13 cellular contexts compared by ENCODE assay signal in the genomic region with DNA sequence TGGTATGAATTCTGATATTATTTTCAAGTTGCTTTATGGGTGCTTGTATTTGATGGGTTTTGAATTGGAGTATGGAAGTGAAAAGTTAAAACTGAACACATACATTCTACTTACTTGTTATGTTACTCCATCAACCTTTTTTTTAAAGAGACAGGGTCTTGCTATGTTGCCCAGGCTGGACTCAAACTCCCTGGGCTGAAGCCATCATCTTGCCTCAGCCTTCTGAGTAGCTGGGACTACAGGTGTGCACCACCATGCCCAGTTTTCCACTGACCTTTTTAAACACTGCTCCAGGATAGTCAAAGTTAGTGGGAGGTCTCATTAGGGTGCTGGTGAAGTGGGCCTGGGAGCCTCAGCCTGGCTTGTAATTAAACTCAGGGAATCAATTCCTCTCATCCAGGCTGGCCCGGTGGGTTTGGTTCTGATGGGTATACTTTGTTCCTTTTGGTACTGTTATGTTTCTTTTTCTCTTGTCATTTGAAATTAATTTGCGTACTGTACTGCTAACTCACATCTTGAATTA.
DNase-seq lines count a peak whose midpoint lies in the region; ATAC-seq and TF ChIP-seq lines count a peak whose summit lies in the region.
"Had no signal": no experiment of that assay in that cellular context is flagged by ENCODE, and none has a peak within 500 bp of the region (broad histone marks: within the 10 kb centered on the region; RNA-seq: fewer than 3 reads in every experiment).

No MANE protein-coding gene starts in this region.

- H3K4me1 ChIP-seq in BLaER1 treated with 17β-estradiol and CSF1 and Interleukin-3, amounts not matched to agents 10 nM and 100 nM = peaks cover 54 to 72% (median 60%) of the 10 kb centered on the region in 10 experiments
- H3K4me1 ChIP-seq in naive thymus-derived CD4-positive, alpha-beta T cell (ENCODE audit: control insufficient read depth in 2 of 2, insufficient read depth in 2 of 2, low read length in 2 of 2) = peaks cover 45 to 82% of the 10 kb centered on the region in 2 donors

- intact Hi-C loops in activated T-helper 1 cell treated with anti-CD3 and anti-CD28 coated beads, Interleukin-12 subunit alpha, Interleukin-12 subunit beta, Interleukin-2, Interleukin-4 antibody, amounts not matched to agents 30 ng/mL and 10 ng/mL and 1 ng/mL, durations not matched to agents 14 hours and 24 hours and 36 hours (cut with micrococcal nuclease) = loop anchor here (2.0 to 10.0 kb wide), 7 partner anchors 59 to 1849 kb away; a partner anchor contains a TSS
- intact Hi-C loops in naive thymus-derived CD4-positive, alpha-beta T cell (cut with micrococcal nuclease) = loop anchor here (2.0 to 10.0 kb wide), 11 partner anchors 17 to 1751 kb away; a partner anchor contains a TSS

- peak overlapping the region; percentile 66 to 85 (median 73); a peak in 21 of 22 replicates for H3K4me2 ChIP-seq in BLaER1 treated with 17β-estradiol and CSF1 and Interleukin-3, amounts not matched to agents 10 nM and 100 nM

- H3K9me3 Mint-ChIP-seq in activated T-helper 1 cell treated with anti-CD3 and anti-CD28 coated beads, Interleukin-12 subunit alpha, Interleukin-12 subunit beta, Interleukin-2, Interleukin-4 antibody, amounts not matched to agents 30 ng/mL and 10 ng/mL and 1 ng/mL, durations not matched to agents 14 hours and 24 hours and 36 hours = no peaks in the 10 kb centered on the region
- H3K9me3 Mint-ChIP-seq in naive thymus-derived CD4-positive, alpha-beta T cell = peaks cover 0 to 5% (median 0%) of the 10 kb centered on the region in 11 donors

- CTCF ChIA-PET in naive thymus-derived CD4-positive, alpha-beta T cell (lab: Charles Lee) = interaction anchor here (2.2 to 3.3 kb wide), 2 partner anchors 68 to 70 kb away, joined by 10 to 13 read pairs; a partner anchor contains a TSS

- H3K4me3 Mint-ChIP-seq in activated T-helper 1 cell treated with anti-CD3 and anti-CD28 coated beads, Interleukin-12 subunit alpha, Interleukin-12 subunit beta, Interleukin-2, Interleukin-4 antibody, amounts not matched to agents 30 ng/mL and 10 ng/mL and 1 ng/mL, durations not matched to agents 14 hours and 24 hours and 36 hours = no peak overlapping the region
- peak overlapping the region; percentile 8 to 87 (median 82) for H3K4me3 Mint-ChIP-seq in naive thymus-derived CD4-positive, alpha-beta T cell

- H3K27me3 ChIP-seq in BLaER1 treated with 17β-estradiol and CSF1 and Interleukin-3, amounts not matched to agents 10 nM and 100 nM = peaks cover 0 to 5% (median 0%) of the 10 kb centered on the region in 11 experiments; a peak in 1 of 22 replicates
- no peaks in the 10 kb centered on the region for H3K27me3 ChIP-seq in naive thymus-derived CD4-positive, alpha-beta T cell (ENCODE audit: control insufficient read depth in 2 of 2, insufficient read depth in 2 of 2, low read length in 2 of 2)
- H3K27me3 ChIP-seq: thyroid gland had no signal

- peaks cover 3% of the 10 kb centered on the region for H3K27me3 Mint-ChIP-seq in activated T-helper 1 cell treated with anti-CD3 and anti-CD28 coated beads, Interleukin-12 subunit alpha, Interleukin-12 subunit beta, Interleukin-2, Interleukin-4 antibody, amounts not matched to agents 30 ng/mL and 10 ng/mL and 1 ng/mL, durations not matched to agents 14 hours and 24 hours and 36 hours (ENCODE audit: insufficient read depth)
- H3K27me3 Mint-ChIP-seq in naive thymus-derived CD4-positive, alpha-beta T cell = peaks cover 0 to 9% (median 0%) of the 10 kb centered on the region in 5 donors

- peaks cover 77 to 100% (median 98%) of the 10 kb centered on the region in 11 experiments for H4K20me1 ChIP-seq in BLaER1 treated with 17β-estradiol and CSF1 and Interleukin-3, amounts not matched to agents 10 nM and 100 nM

- no peak for ATAC-seq in naive thymus-derived CD4-positive, alpha-beta T cell
- no peak for ATAC-seq in HG02678 (IDR thresholded peaks at IDR 0.05; ENCODE audit: unreplicated experiment)
- ATAC-seq in HG03095 (IDR thresholded peaks at IDR 0.05; ENCODE audit: unreplicated experiment) = no peak
- ATAC-seq in GM18868 (IDR thresholded peaks at IDR 0.05; ENCODE audit: unreplicated experiment) = no peak
- no peak for ATAC-seq in GM19397 (IDR thresholded peaks at IDR 0.05; ENCODE audit: unreplicated experiment)

- H3K27ac ChIP-seq in BLaER1 treated with 17β-estradiol and CSF1 and Interleukin-3, amounts not matched to agents 10 nM and 100 nM = peak overlapping the region in 3 of 11 experiments; percentile 28 to 55 (median 33); a peak in 2 of 22 replicates
- peak overlapping the region; percentile 54 for H3K27ac ChIP-seq in naive thymus-derived CD4-positive, alpha-beta T cell (ENCODE audit: low read depth, low read length)

- no peak overlapping the region; a peak in 1 of 22 replicates for H3K9ac ChIP-seq in BLaER1 treated with 17β-estradiol and CSF1 and Interleukin-3, amounts not matched to agents 10 nM and 100 nM

- peaks cover 14% of the 10 kb centered on the region for H3K36me3 Mint-ChIP-seq in activated T-helper 1 cell treated with anti-CD3 and anti-CD28 coated beads, Interleukin-12 subunit alpha, Interleukin-12 subunit beta, Interleukin-2, Interleukin-4 antibody, amounts not matched to agents 30 ng/mL and 10 ng/mL and 1 ng/mL, durations not matched to agents 14 hours and 24 hours and 36 hours (ENCODE audit: low read depth)
- peaks cover 0 to 25% (median 0%) of the 10 kb centered on the region in 5 donors for H3K36me3 Mint-ChIP-seq in naive thymus-derived CD4-positive, alpha-beta T cell

- H3K4me1 Mint-ChIP-seq in activated T-helper 1 cell treated with anti-CD3 and anti-CD28 coated beads, Interleukin-12 subunit alpha, Interleukin-12 subunit beta, Interleukin-2, Interleukin-4 antibody, amounts not matched to agents 30 ng/mL and 10 ng/mL and 1 ng/mL, durations not matched to agents 14 hours and 24 hours and 36 hours (ENCODE audit: low read depth) = peaks cover 86% of the 10 kb centered on the region
- peaks cover 68 to 95% (median 91%) of the 10 kb centered on the region in 7 donors for H3K4me1 Mint-ChIP-seq in naive thymus-derived CD4-positive, alpha-beta T cell

- POLR2A ChIA-PET in naive thymus-derived CD4-positive, alpha-beta T cell (lab: Charles Lee) = interaction anchor here (1.1 kb wide), 1 partner anchor 9 kb away, joined by 4 read pairs; no protein-coding TSS in a partner anchor

- no peak overlapping the region for H3K4me3 ChIP-seq in BLaER1 treated with 17β-estradiol and CSF1 and Interleukin-3, amounts not matched to agents 10 nM and 100 nM
- H3K4me3 ChIP-seq in GM12865 (ENCODE audit: low read depth, low read length) = peak overlapping the region; percentile 13
- H3K4me3 ChIP-seq in naive thymus-derived CD4-positive, alpha-beta T cell (ENCODE audit: low read length) = peak overlapping the region; percentile 5
- H3K4me3 ChIP-seq: mucosa of descending colon, thyroid gland had no signal

- no peaks in the 10 kb centered on the region for H3K9me3 ChIP-seq in BLaER1 treated with 17β-estradiol and CSF1 and Interleukin-3, amounts not matched to agents 10 nM and 100 nM (replicated peaks in 1 of 11)
- H3K9me3 ChIP-seq in naive thymus-derived CD4-positive, alpha-beta T cell (ENCODE audit: control insufficient read depth in 2 of 3, low read length in 3 of 3) = no peaks in the 10 kb centered on the region
- H3K9me3 ChIP-seq: mucosa of descending colon, thyroid gland had no signal

- H3K36me3 ChIP-seq in BLaER1 treated with 17β-estradiol and CSF1 and Interleukin-3, amounts not matched to agents 10 nM and 100 nM = peaks cover 0 to 19% (median 0%) of the 10 kb centered on the region in 11 experiments; a peak in 6 of 22 replicates
- no peaks in the 10 kb centered on the region for H3K36me3 ChIP-seq in naive thymus-derived CD4-positive, alpha-beta T cell (ENCODE audit: control insufficient read depth in 2 of 3, insufficient read depth in 3 of 3, low read length in 3 of 3)
- H3K36me3 ChIP-seq: thyroid gland had no signal

- no peak for TF ChIP-seq CTCF in GM12865 (IDR thresholded peaks at IDR 0.05; ENCODE audit: insufficient read depth, low read depth, low read length, missing control alignments)

- peak; percentile 18 for DNase-seq in GM12865 (ENCODE audit: low read depth)
- DNase-seq in activated T-helper 1 cell treated with anti-CD3 and anti-CD28 coated beads, Interleukin-12 subunit alpha, Interleukin-12 subunit beta, Interleukin-2, Interleukin-4 antibody, amounts not matched to agents 30 ng/mL and 10 ng/mL and 1 ng/mL, durations not matched to agents 14 hours and 24 hours and 36 hours (ENCODE audit: low spot score) = no peak
- DNase-seq in naive thymus-derived CD4-positive, alpha-beta T cell = no peak
- DNase-seq: central memory CD4-positive, alpha-beta T cell; DND-41; mucosa of descending colon; Right ventricle myocardium superior; thyroid gland had no signal

- H3K27ac Mint-ChIP-seq in activated T-helper 1 cell treated with anti-CD3 and anti-CD28 coated beads, Interleukin-12 subunit alpha, Interleukin-12 subunit beta, Interleukin-2, Interleukin-4 antibody, amounts not matched to agents 30 ng/mL and 10 ng/mL and 1 ng/mL, durations not matched to agents 14 hours and 24 hours and 36 hours = peak overlapping the region; percentile 91
- peak overlapping the region; percentile 88 to 94 (median 91) for H3K27ac Mint-ChIP-seq in naive thymus-derived CD4-positive, alpha-beta T cell

Comparison
In these comparisons a context has a peak if more than half of its experiments do, and no peak if none do; other contexts are left out.
1. H3K4me3 ChIP-seq: peak in GM12865 (single experiment) and naive thymus-derived CD4-positive, alpha-beta T cell (single experiment); none in BLaER1 treated with 17β-estradiol and CSF1 and Interleukin-3, amounts not matched to agents 10 nM and 100 nM (0 of 10).